9 cellular contexts compared by ENCODE assay signal in the genomic region with DNA sequence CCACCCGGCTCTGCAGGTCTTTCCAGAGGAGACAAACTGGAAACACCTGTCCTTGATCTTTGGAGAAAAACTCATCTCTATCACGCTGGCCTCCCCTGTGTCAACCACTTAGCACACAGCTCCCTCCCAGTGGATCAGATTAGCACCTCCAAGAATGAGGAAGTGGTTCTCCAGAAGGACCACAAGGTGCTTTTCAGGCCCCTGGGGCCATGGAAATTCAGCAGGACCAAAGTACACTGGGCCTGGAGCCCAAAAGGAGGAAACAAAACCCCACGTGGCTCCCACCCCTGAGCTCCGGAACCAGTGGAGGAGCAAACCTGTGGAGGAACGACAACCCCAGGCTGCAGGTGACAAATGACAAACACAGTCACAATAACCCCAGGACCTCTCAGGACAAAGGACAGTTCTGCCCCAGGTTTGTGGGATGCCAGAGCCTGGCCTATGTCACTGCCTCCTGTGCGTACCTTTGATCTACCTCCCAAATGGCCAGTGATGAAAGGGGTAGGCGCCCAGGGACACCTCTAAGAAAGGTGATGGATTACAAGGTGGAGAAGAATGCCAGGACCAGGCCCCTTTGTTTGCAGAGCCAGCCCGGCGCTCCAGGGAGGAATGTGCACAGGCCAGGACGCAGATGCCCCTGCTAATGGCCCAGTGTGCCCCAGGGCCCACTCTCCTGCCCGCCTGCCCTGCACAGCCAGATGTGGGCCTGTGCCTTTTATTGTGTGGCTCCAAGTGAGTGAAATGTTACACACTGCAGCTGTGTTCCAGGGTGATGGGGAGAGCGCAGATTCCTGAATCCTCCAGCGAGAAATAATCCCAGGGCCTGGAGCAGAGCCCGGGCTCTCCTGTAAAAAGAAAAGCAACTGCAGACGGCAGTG. TPM values are rescaled to one million over a fixed set of nuclear protein-coding genes. Genes with fewer than 3 reads are reported as not detected.
DNase-seq lines count a peak whose midpoint lies in the region; ATAC-seq, FAIRE-seq and TF ChIP-seq lines count a peak whose summit lies in the region.
"Had no signal": no experiment of that assay in that cellular context is flagged by ENCODE, and none has a peak within 500 bp of the region (broad histone marks: within the 10 kb centered on the region; RNA-seq: fewer than 3 reads in every experiment).

No MANE protein-coding gene starts in this region.

- peak; percentile 33 for FAIRE-seq in GM18507 (lab: Jason Lieb, UNC)
- FAIRE-seq in RCC 7860 (lab: Jason Lieb, UNC) = peak; percentile 38

- intact Hi-C loops in sigmoid colon (cut with DNase I) = loop anchor here (5.0 to 10.0 kb wide), 4 partner anchors 59 to 211 kb away; no protein-coding TSS in a partner anchor

- ATAC-seq in gastroesophageal sphincter = peak; percentile 74

- TF ChIP-seq EP300 in gastroesophageal sphincter (IDR thresholded peaks at IDR 0.05) (no peak), sigmoid colon (IDR thresholded peaks at IDR 0.05) (no peak)

- DNase-seq in GM18507 (ENCODE audit: extremely low spot score, insufficient read length, low read depth) = no peak
- DNase-seq in RCC 7860 (ENCODE audit: low spot score) = peak; percentile 48
- DNase-seq in sigmoid colon = peak; percentile 93
- no peak for DNase-seq in NCI-H128 (lab: John Stamatoyannopoulos, UW; ENCODE audit: unreplicated experiment)
- DNase-seq in activated CD4-positive, alpha-beta T cell treated with anti-CD3 and anti-CD28 coated beads, Interleukin-2, amount 50 U/mL, for 4 hours = no peak
- no peak for DNase-seq in epidermal melanocyte (ENCODE audit: insufficient read length, low spot score)
- no peak for DNase-seq in DMS114 treated with DMSO at 0.1 percent for 48 hours (lab: John Stamatoyannopoulos, UW; ENCODE audit: unreplicated experiment)

- H3K4me3 ChIP-seq in gastroesophageal sphincter = peak overlapping the region in 1 of 2 donors; percentile 28
- H3K4me3 ChIP-seq in sigmoid colon = peak overlapping the region in 3 of 4 donors; percentile 17 to 26 (median 21)
- H3K4me3 ChIP-seq: SJCRH30 had no signal

- peaks cover 3 to 100% (median 74%) of the 10 kb centered on the region in 3 donors for H3K4me1 ChIP-seq in gastroesophageal sphincter
- peaks cover 0 to 98% (median 95%) of the 10 kb centered on the region in 4 donors for H3K4me1 ChIP-seq in sigmoid colon

- H3K27ac ChIP-seq in gastroesophageal sphincter (peak overlapping the region; percentile 66 to 89 (median 80)), sigmoid colon (peak overlapping the region; percentile 80 to 88 (median 86))
- H3K27ac ChIP-seq: SJCRH30 had no signal

- TF ChIP-seq POLR2A in gastroesophageal sphincter (IDR thresholded peaks at IDR 0.05) (no peak), sigmoid colon (IDR thresholded peaks at IDR 0.05) (no peak)

- H3K36me3 ChIP-seq in gastroesophageal sphincter (no peaks in the 10 kb centered on the region), sigmoid colon (no peaks in the 10 kb centered on the region)
- H3K36me3 ChIP-seq: SJCRH30 had no signal

- no peaks in the 10 kb centered on the region for H3K27me3 ChIP-seq in gastroesophageal sphincter
- no peaks in the 10 kb centered on the region for H3K27me3 ChIP-seq in sigmoid colon
- H3K27me3 ChIP-seq: SJCRH30 had no signal

- WGBS in gastroesophageal sphincter (ENCODE audit: low coverage in 1 of 2), 2 donors = 24 to 28% methylated on average over 6 to 7 of the region's 15 CpGs
- 24 to 52% methylated on average over 15 of the region's 15 CpGs for WGBS in sigmoid colon, 2 donors

- TF ChIP-seq CTCF in gastroesophageal sphincter (IDR thresholded peaks at IDR 0.05) (no peak), sigmoid colon (IDR thresholded peaks at IDR 0.05) (no peak)

- H3K9me3 ChIP-seq in gastroesophageal sphincter = no peaks in the 10 kb centered on the region
- H3K9me3 ChIP-seq in sigmoid colon = no peaks in the 10 kb centered on the region
- H3K9me3 ChIP-seq: SJCRH30 had no signal

RNA-seq across cellular contexts. Expression of gene TNS3, which starts 5.6 kb away (rescaled TPM):
- 10 to 100 TPM; 35.0 to 61.3 (median 45.1) TPM for total RNA-seq in gastroesophageal sphincter
- 10 to 100 TPM; 17.8 to 43.8 (median 28.2) TPM for total RNA-seq in sigmoid colon
- 10 to 100 TPM; 17.4 to 29.6 (median 28.8) TPM for polyA plus RNA-seq in sigmoid colon

Comparison
In these comparisons a context has a peak if more than half of its experiments do, and no peak if none do; other contexts are left out.
1. DNase-seq: peak in RCC 7860 (single experiment) and sigmoid colon (single experiment); none in GM18507 (single experiment), NCI-H128 (single experiment), activated CD4-positive, alpha-beta T cell treated with anti-CD3 and anti-CD28 coated beads, Interleukin-2, amount 50 U/mL, for 4 hours (0 of 2), epidermal melanocyte (single experiment) and DMS114 treated with DMSO at 0.1 percent for 48 hours (single experiment).